In the genomic region with DNA sequence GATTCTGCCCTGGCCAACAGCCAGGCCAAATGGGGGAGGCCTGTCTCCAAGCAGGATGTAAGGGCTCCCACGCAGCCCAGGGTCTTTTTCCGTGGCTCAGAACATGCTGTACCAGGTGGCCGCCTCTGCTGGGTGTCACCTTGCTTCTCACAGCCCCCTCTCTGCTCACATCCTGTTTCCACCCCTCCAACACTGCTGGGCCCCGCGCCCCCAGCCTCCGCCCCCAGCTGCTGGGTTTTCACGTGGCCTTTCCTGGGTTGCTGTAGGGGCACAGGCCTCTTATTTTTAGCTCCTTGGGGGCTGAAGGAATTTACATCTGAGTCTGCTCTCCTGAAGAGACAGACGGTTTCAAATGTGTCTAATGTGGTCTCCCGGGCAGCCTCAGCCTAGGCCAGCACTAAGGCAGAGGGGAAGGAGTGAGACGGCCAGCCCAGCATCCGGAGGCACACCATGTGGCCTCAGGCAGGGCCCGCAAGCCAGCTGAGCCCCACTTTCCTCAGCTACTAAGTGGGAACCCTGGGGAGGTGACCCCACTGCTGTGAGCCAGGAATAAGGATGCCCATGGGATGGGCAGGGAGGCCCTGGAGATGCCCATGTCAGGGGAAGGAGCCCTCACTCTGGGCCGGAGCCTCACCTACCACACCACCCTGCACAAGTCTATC, we compare ENCODE assay signal across 8 cellular contexts. TPM values are rescaled to one million over a fixed set of nuclear protein-coding genes. Genes with fewer than 3 reads are reported as not detected.
DNase-seq lines count a peak whose midpoint lies in the region; ATAC-seq lines count a peak whose summit lies in the region.

No MANE protein-coding gene starts in this region.

- H2BK120ac ChIP-seq in neuronal stem cell (ENCODE audit: low read depth, low read length): peak overlapping the region; percentile 89

- peak overlapping the region; percentile 87 for H2AFZ ChIP-seq in neuronal stem cell (ENCODE audit: low read length)

- H3K36me3 Mint-ChIP-seq in activated T-cell treated with anti-CD3 and anti-CD28 coated beads, Interleukin-2, amount 50 U/mL, for 72 hours (ENCODE audit: insufficient read depth in 2 of 2): peaks cover 2 to 4% of the 10 kb centered on the region in 2 donors

- no CpG with 5 or more reads among the region's 13 CpGs for WGBS in neuronal stem cell (ENCODE audit: extremely low coverage in 2 of 2, insufficient read length in 2 of 2, insufficient replicate concordance in 1 of 2), 2 donors

- H2BK5ac ChIP-seq in neuronal stem cell (ENCODE audit: low read length): peak overlapping the region; percentile 29

- H3K27ac Mint-ChIP-seq in activated T-cell treated with anti-CD3 and anti-CD28 coated beads, Interleukin-2, amount 50 U/mL, for 72 hours: peak overlapping the region; percentile 93

- no peak overlapping the region for H3K9ac ChIP-seq in neuronal stem cell (ENCODE audit: low read depth, low read length, poor library complexity)

- peaks cover 0 to 6% of the 10 kb centered on the region in 2 donors for H3K4me1 ChIP-seq in neuronal stem cell (ENCODE audit: control insufficient read depth in 2 of 2, insufficient read depth in 1 of 2, low read depth in 1 of 2, low read length in 2 of 2)

- peak overlapping the region; percentile 83 for H4K91ac ChIP-seq in neuronal stem cell (ENCODE audit: low read depth, low read length, poor library complexity)

- no peak overlapping the region for H3K14ac ChIP-seq in neuronal stem cell (ENCODE audit: low read length)

- peak overlapping the region; percentile 90 for H2AK5ac ChIP-seq in neuronal stem cell (ENCODE audit: low read depth, low read length)

- H3K4me1 Mint-ChIP-seq in activated T-cell treated with anti-CD3 and anti-CD28 coated beads, Interleukin-2, amount 50 U/mL, for 72 hours (ENCODE audit: low read depth): peaks cover 95% of the 10 kb centered on the region

- peaks cover 0 to 2% of the 10 kb centered on the region in 2 donors for H3K9me3 ChIP-seq in neuronal stem cell (replicated peaks in 1 of 2; ENCODE audit: control insufficient read depth in 2 of 2, insufficient read depth in 1 of 2, low read depth in 1 of 2, low read length in 2 of 2)

- H3K27me3 ChIP-seq in neuronal stem cell (ENCODE audit: control insufficient read depth in 3 of 3, insufficient read depth in 3 of 3, low read depth in 1 of 3, low read length in 3 of 3): no peaks in the 10 kb centered on the region

- no peak overlapping the region for H3K4me3 ChIP-seq in neuronal stem cell (ENCODE audit: low read length in 2 of 2)

- no peak overlapping the region for H3K4me2 ChIP-seq in neuronal stem cell (ENCODE audit: insufficient read depth, low read length, poor library complexity, severe bottlenecking)

- H3K18ac ChIP-seq in neuronal stem cell (ENCODE audit: low read length): peak overlapping the region; percentile 62

- peak overlapping the region; percentile 71 for H2BK15ac ChIP-seq in neuronal stem cell (ENCODE audit: low read length)

- peak overlapping the region; percentile 70 for H4K8ac ChIP-seq in neuronal stem cell (ENCODE audit: low read depth, low read length)

- no peak overlapping the region for H3K4ac ChIP-seq in neuronal stem cell (ENCODE audit: low read length)

- no peaks in the 10 kb centered on the region for H3K79me1 ChIP-seq in neuronal stem cell (ENCODE audit: low read depth, low read length)

- peaks cover 3% of the 10 kb centered on the region in 2 donors for H3K9me3 Mint-ChIP-seq in activated T-cell treated with anti-CD3 and anti-CD28 coated beads, Interleukin-2, amount 50 U/mL, for 72 hours

- peak overlapping the region; percentile 63 for H2BK12ac ChIP-seq in neuronal stem cell (ENCODE audit: low read length)

- no peaks in the 10 kb centered on the region for H3K36me3 ChIP-seq in neuronal stem cell (replicated peaks in 1 of 2; ENCODE audit: control insufficient read depth in 2 of 2, insufficient read depth in 2 of 2, low read length in 2 of 2)

- no peak overlapping the region for H3K27ac ChIP-seq in neuronal stem cell (replicated peaks; ENCODE audit: low read length)

- peak overlapping the region; percentile 82 to 86 for H3K4me3 Mint-ChIP-seq in activated T-cell treated with anti-CD3 and anti-CD28 coated beads, Interleukin-2, amount 50 U/mL, for 72 hours

- peak; percentile 70 to 82 for DNase-seq in stimulated activated CD4-positive, alpha-beta T cell treated with anti-CD3 and anti-CD28 coated beads, Interleukin-12 subunit alpha, Interleukin-12 subunit beta, amount 100 ng/mL, for 24 hours (ENCODE audit: low read depth in 2 of 2)
- no peak for DNase-seq in stimulated activated CD4-positive, alpha-beta T cell treated with anti-CD3 and anti-CD28 coated beads, Interleukin-2, amount 100 ng/mL, for 48 hours
- DNase-seq in activated T-cell treated with anti-CD3 and anti-CD28 coated beads, Interleukin-2, amount 50 U/mL, for 72 hours: peak; percentile 87 to 90
- DNase-seq in neuronal stem cell (ENCODE audit: low spot score) (no peak), 8988T (no peak), H4 (ENCODE audit: low spot score) (no peak), NCI-H1417 treated with DMSO at 0.1 percent for 48 hours (lab: John Stamatoyannopoulos, UW) (no peak)

- H3K27me3 Mint-ChIP-seq in activated T-cell treated with anti-CD3 and anti-CD28 coated beads, Interleukin-2, amount 50 U/mL, for 72 hours (ENCODE audit: low read depth): no peaks in the 10 kb centered on the region

- no peak overlapping the region for H3K23ac ChIP-seq in neuronal stem cell (ENCODE audit: low read depth, low read length, poor library complexity)

- ATAC-seq in HG03442 (IDR thresholded peaks at IDR 0.05; ENCODE audit: unreplicated experiment): peak; percentile 48
- peak; percentile 64 to 69 for ATAC-seq in activated T-cell treated with anti-CD3 and anti-CD28 coated beads, Interleukin-2, amount 50 U/mL, for 72 hours (replicated peaks in 1 of 2)

RNA-seq across cellular contexts. Expression of gene DUSP2, which starts 18.7 kb away (rescaled TPM):
- 100 to 1,000 TPM; 340 to 388 TPM for total RNA-seq in activated T-cell treated with anti-CD3 and anti-CD28 coated beads, Interleukin-2, amount 50 U/mL, for 72 hours
- 0.59 TPM for polyA plus RNA-seq in neuronal stem cell (2013, experiment 1 of 2)
- polyA plus RNA-seq in neuronal stem cell (2013, experiment 2 of 2): 0.58 TPM
- total RNA-seq in H4 (2014; rRNA removed; shearing (Covaris generic)): 16.4 and 17.7 TPM in 2 replicates

RNA-seq across cellular contexts. Expression of gene ASTL, which starts 25.6 kb away (rescaled TPM):
- total RNA-seq in activated T-cell treated with anti-CD3 and anti-CD28 coated beads, Interleukin-2, amount 50 U/mL, for 72 hours: 1 to 10 TPM; 8.1 to 9.1 TPM
- polyA plus RNA-seq in neuronal stem cell (2013, experiment 1 of 2): not detected
- polyA plus RNA-seq in neuronal stem cell (2013, experiment 2 of 2): 0.04 TPM
- total RNA-seq in H4 (2014; rRNA removed; shearing (Covaris generic)): not detected in 2 replicates

RNA-seq across cellular contexts. Expression of gene STARD7, which starts 44.7 kb away (rescaled TPM):
- 100 to 1,000 TPM; 202 to 225 TPM for total RNA-seq in activated T-cell treated with anti-CD3 and anti-CD28 coated beads, Interleukin-2, amount 50 U/mL, for 72 hours
- 68.1 TPM for polyA plus RNA-seq in neuronal stem cell (2013, experiment 1 of 2)
- polyA plus RNA-seq in neuronal stem cell (2013, experiment 2 of 2): 69.0 TPM
- 169 and 170 TPM in 2 replicates for total RNA-seq in H4 (2014; rRNA removed; shearing (Covaris generic))

RNA-seq across cellular contexts. Expression of gene ADRA2B, which starts 47.5 kb away (rescaled TPM):
- 1 to 10 TPM; 1.7 to 2.1 TPM for total RNA-seq in activated T-cell treated with anti-CD3 and anti-CD28 coated beads, Interleukin-2, amount 50 U/mL, for 72 hours
- 3.6 TPM for polyA plus RNA-seq in neuronal stem cell (2013, experiment 1 of 2)
- 3.7 TPM for polyA plus RNA-seq in neuronal stem cell (2013, experiment 2 of 2)
- total RNA-seq in H4 (2014; rRNA removed; shearing (Covaris generic)): 0.10 TPM in 1 of 2 replicates, not detected in the other

Comparison
In these comparisons a context has a peak if more than half of its experiments do, and no peak if none do; other contexts are left out.
1. DNase-seq: peak in stimulated activated CD4-positive, alpha-beta T cell treated with anti-CD3 and anti-CD28 coated beads, Interleukin-12 subunit alpha, Interleukin-12 subunit beta, amount 100 ng/mL, for 24 hours (2 of 2) and activated T-cell treated with anti-CD3 and anti-CD28 coated beads, Interleukin-2, amount 50 U/mL, for 72 hours (2 of 2); none in stimulated activated CD4-positive, alpha-beta T cell treated with anti-CD3 and anti-CD28 coated beads, Interleukin-2, amount 100 ng/mL, for 48 hours (0 of 2), neuronal stem cell (single experiment), 8988T (single experiment), H4 (single experiment) and NCI-H1417 treated with DMSO at 0.1 percent for 48 hours (single experiment).
2. RNA of gene DUSP2, which starts 18.7 kb away (total RNA-seq): 340 to 388 TPM in activated T-cell treated with anti-CD3 and anti-CD28 coated beads, Interleukin-2, amount 50 U/mL, for 72 hours; 16.4 to 17.7 TPM in H4; every median in the first group is over 10 times any median in the second.